In genomic region chr12:78343657-78344056, GRCh38 we compare ENCODE assay signal across 16 cellular contexts.
DNase-seq lines count a peak whose midpoint lies in the region; ATAC-seq and TF ChIP-seq lines count a peak whose summit lies in the region.
"Had no signal": no experiment of that assay in that cellular context is flagged by ENCODE, and none has a peak within 500 bp of the region (broad histone marks: within the 10 kb centered on the region; RNA-seq: fewer than 3 reads in every experiment).

No MANE protein-coding gene starts in this region.

- H3K36me3 ChIP-seq in RWPE2 (ENCODE audit: low read depth): no peaks in the 10 kb centered on the region
- H3K36me3 ChIP-seq: BLaER1 had no signal

- no peaks in the 10 kb centered on the region for H3K9me3 ChIP-seq in RWPE2 (ENCODE audit: severe bottlenecking)
- H3K9me3 ChIP-seq: BLaER1 had no signal

- H3K27ac ChIP-seq in RWPE2 (ENCODE audit: poor library complexity, severe bottlenecking) (no peak overlapping the region), foreskin keratinocyte (no peak overlapping the region)
- H3K27ac ChIP-seq: BLaER1 had no signal

- H3K27me3 ChIP-seq in RWPE2 (ENCODE audit: insufficient read depth, poor library complexity, severe bottlenecking) (no peaks in the 10 kb centered on the region), foreskin keratinocyte (no peaks in the 10 kb centered on the region)
- H3K27me3 ChIP-seq: BLaER1 had no signal

- H3K4me1 ChIP-seq in RWPE2 (ENCODE audit: insufficient read depth, poor library complexity, severe bottlenecking): no peaks in the 10 kb centered on the region
- no peaks in the 10 kb centered on the region for H3K4me1 ChIP-seq in foreskin keratinocyte
- H3K4me1 ChIP-seq: BLaER1 had no signal

- ATAC-seq in RWPE2 (ENCODE audit: low read depth) (peak; percentile 63; the same call in 2 of the 3 replicates), foreskin keratinocyte (no peak), HG03432 (IDR thresholded peaks at IDR 0.05; ENCODE audit: unreplicated experiment) (no peak)

- DNase-seq in DMS53 (lab: John Stamatoyannopoulos, UW) (peak; percentile 78), HT1080 (ENCODE audit: low read depth) (peak; percentile 21), RWPE2 (ENCODE audit: low spot score) (no peak), foreskin keratinocyte (peak; percentile 10 to 23), SW480 (ENCODE audit: low spot score) (no peak), putamen (ENCODE audit: low spot score) (no peak), NCI-H1694 treated with DMSO at 0.1 percent for 48 hours (lab: John Stamatoyannopoulos, UW) (no peak)
- DNase-seq: 8988T; CD4-positive, alpha-beta memory T cell; DMS153; DND-41; EL; H9; KBM-7 had no signal

- no peak overlapping the region for H3K4me3 ChIP-seq in RWPE2 (ENCODE audit: severe bottlenecking)
- H3K4me3 ChIP-seq: BLaER1 had no signal

- TF ChIP-seq CTCF in RWPE2 (IDR thresholded peaks at IDR 0.05; ENCODE audit: poor library complexity, severe bottlenecking) (no peak), foreskin keratinocyte (conservative IDR thresholded peaks at IDR 0.05) (no peak)

Comparison
In these comparisons a context has a peak if more than half of its experiments do, and no peak if none do; other contexts are left out.
1. DNase-seq: peak in DMS53 (single experiment), HT1080 (single experiment) and foreskin keratinocyte (2 of 2); none in RWPE2 (single experiment), SW480 (single experiment), putamen (single experiment) and NCI-H1694 treated with DMSO at 0.1 percent for 48 hours (single experiment).